8 cellular contexts compared by ENCODE assay signal in the genomic region with DNA sequence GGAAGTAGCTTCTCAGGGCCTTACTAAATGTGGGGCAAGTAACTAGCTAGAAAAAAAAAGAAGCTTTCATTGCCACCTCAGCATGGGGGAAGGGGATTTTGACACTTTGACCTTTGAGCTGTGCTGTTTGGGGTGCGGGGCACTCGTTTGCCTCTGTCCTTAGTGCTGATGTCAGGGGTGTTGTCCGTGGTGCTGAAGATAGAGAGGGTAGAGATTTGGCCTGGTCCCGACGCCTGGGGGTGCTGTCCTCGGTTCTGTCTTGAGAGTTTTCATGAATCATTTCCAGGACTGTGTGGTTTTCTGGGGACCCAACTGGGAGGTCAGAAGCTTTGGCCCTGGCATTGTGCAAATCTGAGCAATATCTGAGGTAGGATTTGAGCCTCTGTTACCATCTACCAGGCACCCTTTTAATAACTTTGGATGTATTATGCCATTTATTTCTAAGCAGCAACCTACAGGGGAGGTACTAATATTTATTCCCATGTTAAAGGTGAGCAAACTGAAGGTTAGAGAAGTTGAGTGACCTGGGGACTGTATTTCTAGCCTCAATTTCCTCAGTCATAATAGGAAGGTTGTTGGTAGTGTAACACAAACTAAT.
DNase-seq lines count a peak whose midpoint lies in the region; ATAC-seq and TF ChIP-seq lines count a peak whose summit lies in the region.

No MANE protein-coding gene starts in this region.

- ATAC-seq in HG02763 (IDR thresholded peaks at IDR 0.05; ENCODE audit: unreplicated experiment) (no peak), GM18498 (IDR thresholded peaks at IDR 0.05; ENCODE audit: unreplicated experiment) (no peak)

- BruUV-seq in Caco-2 (replicated peaks; lab: Mats Ljungman, UMichigan), result no TSS peak

- no peaks in the 10 kb centered on the region for H3K36me3 Mint-ChIP-seq in Caco-2 (ENCODE audit: insufficient read depth, unreplicated experiment)
- no peaks in the 10 kb centered on the region for H3K36me3 Mint-ChIP-seq in immature natural killer cell

- H3K36me3 ChIP-seq in Caco-2 (ENCODE audit: control insufficient read depth, insufficient read depth, low read length), result no peaks in the 10 kb centered on the region

- H3K4me1 Mint-ChIP-seq in Caco-2 (ENCODE audit: low read depth, unreplicated experiment), result no peaks in the 10 kb centered on the region
- no peaks in the 10 kb centered on the region for H3K4me1 Mint-ChIP-seq in immature natural killer cell

- H3K9me3 Mint-ChIP-seq in Caco-2 (ENCODE audit: unreplicated experiment) (no peaks in the 10 kb centered on the region), immature natural killer cell (peaks cover 0 to 4% (median 0%) of the 10 kb centered on the region in 6 donors)

- DNase-seq in Caco-2 (peak; percentile 78 to 90), LHCN-M2 (ENCODE audit: low read depth) (peak; percentile 44), immature natural killer cell (peak; percentile 13 to 29 (median 18)), GM19240 (ENCODE audit: insufficient read length, low spot score) (no peak), DMS79 treated with DMSO at 0.1 percent for 48 hours (lab: John Stamatoyannopoulos, UW) (no peak)
- peak in 2 of 3 experiments; percentile 11 to 25 for DNase-seq in activated CD8-positive, alpha-beta memory T cell treated with anti-CD3 and anti-CD28 coated beads for 48 hours (ENCODE audit: low read depth in 2 of 3, low spot score in 2 of 3)

- H3K9me3 ChIP-seq in Caco-2, result no peaks in the 10 kb centered on the region

- TF ChIP-seq CTCF in Caco-2 (IDR thresholded peaks at IDR 0.05; ENCODE audit: insufficient read depth in 1 of 2, low read depth in 1 of 2, low read length in 1 of 2, severe bottlenecking in 1 of 2, unreplicated experiment in 1 of 2), result peak; percentile 41 to 52

- H3K27ac Mint-ChIP-seq in Caco-2 (ENCODE audit: unreplicated experiment) (no peak overlapping the region), immature natural killer cell (no peak overlapping the region)

- CTCF ChIA-PET in Caco-2 (lab: Charles Lee), result interaction anchor here (0.7 to 2.3 kb wide), 5 partner anchors 15 to 769 kb away, joined by 3 to 10 read pairs (median 5); a partner anchor contains a TSS

- no peaks in the 10 kb centered on the region for H3K4me1 ChIP-seq in Caco-2

- POLR2A ChIA-PET in Caco-2 (lab: Charles Lee), result interaction anchor here (0.7 kb wide), 1 partner anchor 48 kb away, joined by 5 read pairs; no protein-coding TSS in a partner anchor

- H3K4me3 Mint-ChIP-seq in Caco-2 (ENCODE audit: unreplicated experiment) (no peak overlapping the region), immature natural killer cell (no peak overlapping the region)

- no peaks in the 10 kb centered on the region; the same call in none of the 2 replicates for H3K27me3 ChIP-seq in Caco-2 (replicated peaks; ENCODE audit: control insufficient read depth, insufficient read depth, low read length)

- H3K27me3 Mint-ChIP-seq in Caco-2 (ENCODE audit: insufficient read depth, unreplicated experiment) (peaks cover 32% of the 10 kb centered on the region), immature natural killer cell (ENCODE audit: low read depth in 3 of 3) (peaks cover 6 to 13% (median 10%) of the 10 kb centered on the region in 3 donors)

- no peak overlapping the region for H3K4me3 ChIP-seq in Caco-2 (ENCODE audit: low read depth, low read length)

- intact Hi-C loops in Caco-2 (cut with micrococcal nuclease; ENCODE audit: unreplicated experiment), result no loop called here

Comparison
In these comparisons a context has a peak if more than half of its experiments do, and no peak if none do; other contexts are left out.
1. DNase-seq: peak in Caco-2 (2 of 2), LHCN-M2 (single experiment), activated CD8-positive, alpha-beta memory T cell treated with anti-CD3 and anti-CD28 coated beads for 48 hours (2 of 3) and immature natural killer cell (3 of 3); none in GM19240 (single experiment) and DMS79 treated with DMSO at 0.1 percent for 48 hours (single experiment).